Comparison of ENCODE assay signal across 8 cellular contexts in the genomic region with DNA sequence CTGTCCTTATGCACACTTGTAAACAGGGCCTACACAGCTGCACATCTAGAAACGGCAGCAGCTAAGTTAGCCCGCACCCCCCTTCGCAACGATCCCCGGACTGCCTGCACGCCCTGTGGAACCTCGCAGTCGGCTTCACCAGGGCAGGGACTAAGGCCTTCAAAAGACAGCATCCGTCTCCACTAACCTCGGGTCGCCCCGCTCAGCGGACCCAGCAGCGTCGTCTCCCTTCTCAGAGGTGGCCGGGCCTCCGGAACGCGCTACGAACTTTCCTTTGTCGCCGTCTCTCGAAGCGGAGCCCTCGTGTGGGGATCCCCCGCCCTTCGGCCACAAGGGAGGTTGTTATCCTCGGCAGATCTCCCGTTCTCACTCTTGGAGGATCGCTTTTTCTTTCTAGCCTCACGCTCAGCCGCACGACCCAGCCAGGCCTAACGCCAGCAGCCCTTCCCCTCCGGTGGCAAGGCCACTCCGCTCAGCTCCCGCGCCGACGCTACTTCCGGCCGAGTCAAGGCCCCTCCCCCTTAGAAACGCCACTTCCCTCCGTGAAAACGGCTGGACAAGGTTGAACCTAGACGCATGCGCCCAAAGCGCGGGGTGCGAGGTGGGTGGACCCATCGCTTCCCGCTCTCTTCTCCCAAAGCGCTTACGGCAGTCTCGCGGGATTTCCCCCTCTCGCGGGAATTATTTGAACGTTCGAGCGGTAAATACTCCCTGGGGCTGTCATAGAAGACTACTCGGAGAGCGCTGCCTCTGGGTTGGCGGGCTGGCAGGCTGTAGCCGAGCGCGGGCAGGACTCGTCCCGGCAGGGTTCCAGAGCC. TPM values are rescaled to one million over a fixed set of nuclear protein-coding genes. Genes with fewer than 3 reads are reported as not detected.
DNase-seq lines count a peak whose midpoint lies in the region; ATAC-seq and TF ChIP-seq lines count a peak whose summit lies in the region.

A gene (minus strand): TSS at position 498 of the 818 bp plus-strand sequence. CDS start 6,616 bp downstream, outside the sequence.
A gene with protein sequence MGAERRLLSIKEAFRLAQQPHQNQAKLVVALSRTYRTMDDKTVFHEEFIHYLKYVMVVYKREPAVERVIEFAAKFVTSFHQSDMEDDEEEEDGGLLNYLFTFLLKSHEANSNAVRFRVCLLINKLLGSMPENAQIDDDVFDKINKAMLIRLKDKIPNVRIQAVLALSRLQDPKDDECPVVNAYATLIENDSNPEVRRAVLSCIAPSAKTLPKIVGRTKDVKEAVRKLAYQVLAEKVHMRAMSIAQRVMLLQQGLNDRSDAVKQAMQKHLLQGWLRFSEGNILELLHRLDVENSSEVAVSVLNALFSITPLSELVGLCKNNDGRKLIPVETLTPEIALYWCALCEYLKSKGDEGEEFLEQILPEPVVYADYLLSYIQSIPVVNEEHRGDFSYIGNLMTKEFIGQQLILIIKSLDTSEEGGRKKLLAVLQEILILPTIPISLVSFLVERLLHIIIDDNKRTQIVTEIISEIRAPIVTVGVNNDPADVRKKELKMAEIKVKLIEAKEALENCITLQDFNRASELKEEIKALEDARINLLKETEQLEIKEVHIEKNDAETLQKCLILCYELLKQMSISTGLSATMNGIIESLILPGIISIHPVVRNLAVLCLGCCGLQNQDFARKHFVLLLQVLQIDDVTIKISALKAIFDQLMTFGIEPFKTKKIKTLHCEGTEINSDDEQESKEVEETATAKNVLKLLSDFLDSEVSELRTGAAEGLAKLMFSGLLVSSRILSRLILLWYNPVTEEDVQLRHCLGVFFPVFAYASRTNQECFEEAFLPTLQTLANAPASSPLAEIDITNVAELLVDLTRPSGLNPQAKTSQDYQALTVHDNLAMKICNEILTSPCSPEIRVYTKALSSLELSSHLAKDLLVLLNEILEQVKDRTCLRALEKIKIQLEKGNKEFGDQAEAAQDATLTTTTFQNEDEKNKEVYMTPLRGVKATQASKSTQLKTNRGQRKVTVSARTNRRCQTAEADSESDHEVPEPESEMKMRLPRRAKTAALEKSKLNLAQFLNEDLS (plus strand): TSS at position 720 of the 818 bp plus-strand sequence. CDS start 99 bp downstream, outside the sequence.

- 0 to 1% (median 0%) methylated on average over 39 to 69 of the region's 69 CpGs for WGBS in heart left ventricle, 4 donors
- WGBS in upper lobe of left lung, 2 donors, result 0 to 1% methylated on average over 52 to 68 of the region's 69 CpGs

- DNase-seq in GM13976 (ENCODE audit: low spot score), result peak; percentile 96
- peak; percentile 97 for DNase-seq in NCI-H146 treated with DMSO at 0.1 percent for 48 hours (lab: John Stamatoyannopoulos, UW; ENCODE audit: unreplicated experiment)
- DNase-seq in amniotic epithelial cell (ENCODE audit: low read depth), result peak; percentile 98
- peak; percentile 99 to 100 (median 100) for DNase-seq in heart left ventricle
- DNase-seq in pons (ENCODE audit: low spot score), result peak; percentile 100
- DNase-seq in upper lobe of left lung, result peak; percentile 97 to 99

- peaks cover 0 to 8% (median 0%) of the 10 kb centered on the region in 9 donors for H3K36me3 ChIP-seq in heart left ventricle
- H3K36me3 ChIP-seq in upper lobe of left lung, result no peaks in the 10 kb centered on the region

- peak in 1 of 4 donors; percentile 75 for TF ChIP-seq EP300 in upper lobe of left lung (IDR thresholded peaks at IDR 0.05)

- ATAC-seq in HG02870 (IDR thresholded peaks at IDR 0.05; ENCODE audit: unreplicated experiment) (peak; percentile 86), heart left ventricle (peak; percentile 100), upper lobe of left lung (ENCODE audit: low FRiP score in 2 of 2) (peak; percentile 99 to 100)

- H3K27ac ChIP-seq in heart left ventricle (peak within 1 kb of the TSS; percentile 86 to 98 (median 94)), upper lobe of left lung (peak within 1 kb of the TSS; percentile 95 to 97 (median 96))

- TF ChIP-seq POLR2A in heart left ventricle (IDR thresholded peaks at IDR 0.05), result peak; percentile 75 to 94
- TF ChIP-seq POLR2A in upper lobe of left lung (IDR thresholded peaks at IDR 0.05), result peak in 3 of 4 donors; percentile 91 to 98 (median 91)

- TF ChIP-seq CTCF in GM13976 (IDR thresholded peaks at IDR 0.05; ENCODE audit: borderline replicate concordance, control extremely low read depth, extremely low read depth, insufficient read depth, missing control alignments), result no peak
- TF ChIP-seq CTCF in heart left ventricle (IDR thresholded peaks at IDR 0.05), result no peak
- peak in 1 of 6 experiments; percentile 13 for TF ChIP-seq CTCF in upper lobe of left lung (IDR thresholded peaks at IDR 0.05)

- in situ Hi-C loops in GM13976 (cut with MboI; ENCODE audit: low sequenced_read_pairs, unreplicated experiment), result loop anchor here (25.0 kb wide), 2 partner anchors 552 to 777 kb away; no protein-coding TSS in a partner anchor

- H3K4me3 ChIP-seq in heart left ventricle (peak within 1 kb of the TSS; percentile 72 to 90 (median 77)), upper lobe of left lung (peak within 1 kb of the TSS; percentile 57 to 90 (median 79))

- H3K27me3 ChIP-seq in heart left ventricle (no peaks in the 10 kb centered on the region), upper lobe of left lung (no peaks in the 10 kb centered on the region)

- no peaks in the 10 kb centered on the region for H3K9me3 ChIP-seq in heart left ventricle
- no peaks in the 10 kb centered on the region for H3K9me3 ChIP-seq in upper lobe of left lung

- intact Hi-C loops in T-helper 1 cell treated with Interleukin-12 subunit alpha and Interleukin-12 subunit beta and Interleukin-4 antibody, amounts not matched to agents 30 ng/mL and 1 ng/mL, for 36 hours (cut with micrococcal nuclease), result loop anchor here (1.0 to 2.0 kb wide), 7 partner anchors 14 to 1586 kb away; a partner anchor contains a TSS
- intact Hi-C loops in heart left ventricle (cut with DNase I), result loop anchor here in 9 of 10 donors (1.0 to 10.0 kb wide), 8 partner anchors 196 to 554 kb away; a partner anchor contains a TSS

- H3K4me1 ChIP-seq in heart left ventricle (peaks cover 5 to 61% (median 39%) of the 10 kb centered on the region in 12 donors), upper lobe of left lung (peaks cover 34 to 41% (median 37%) of the 10 kb centered on the region in 4 donors)

RNA-seq across cellular contexts. Expression of the first gene that starts in this region (rescaled TPM):
- total RNA-seq in T-helper 1 cell treated with Interleukin-12 subunit alpha and Interleukin-12 subunit beta and Interleukin-4 antibody, amounts not matched to agents 30 ng/mL and 1 ng/mL, for 36 hours, result 46.1 and 50.2 TPM in 2 replicates
- 10 to 100 TPM; 14.2 to 23.5 (median 19.1) TPM for total RNA-seq in heart left ventricle
- polyA plus RNA-seq in heart left ventricle, result 10 to 100 TPM in 1 of 2 donors, 1 to 10 TPM in 1; 6.0 to 11.1 TPM
- 10 to 100 TPM; 16.1 to 35.9 (median 21.8) TPM for total RNA-seq in upper lobe of left lung

RNA-seq across cellular contexts. Expression of the second gene that starts in this region (rescaled TPM):
- 42.8 and 43.4 TPM in 2 replicates for total RNA-seq in T-helper 1 cell treated with Interleukin-12 subunit alpha and Interleukin-12 subunit beta and Interleukin-4 antibody, amounts not matched to agents 30 ng/mL and 1 ng/mL, for 36 hours
- total RNA-seq in heart left ventricle (1 to 10 TPM in 2 of 9 donors, under 1 TPM in 6, not detected in 1; 0.21 to 5.4 (median 0.86) TPM), upper lobe of left lung (1 to 10 TPM in 5 of 6 donors, not detected in 1; 1.4 to 2.4 (median 2.1) TPM)
- polyA plus RNA-seq in heart left ventricle, result under 1 TPM; 0.08 TPM

Comparison
In these comparisons a context has a peak if more than half of its experiments do, and no peak if none do; other contexts are left out.
1. Peak in every context shown above with its lines: DNase-seq, ATAC-seq, H3K4me3 ChIP-seq and H3K27ac ChIP-seq.